1 cellular context compared by ENCODE assay signal in the genomic region with DNA sequence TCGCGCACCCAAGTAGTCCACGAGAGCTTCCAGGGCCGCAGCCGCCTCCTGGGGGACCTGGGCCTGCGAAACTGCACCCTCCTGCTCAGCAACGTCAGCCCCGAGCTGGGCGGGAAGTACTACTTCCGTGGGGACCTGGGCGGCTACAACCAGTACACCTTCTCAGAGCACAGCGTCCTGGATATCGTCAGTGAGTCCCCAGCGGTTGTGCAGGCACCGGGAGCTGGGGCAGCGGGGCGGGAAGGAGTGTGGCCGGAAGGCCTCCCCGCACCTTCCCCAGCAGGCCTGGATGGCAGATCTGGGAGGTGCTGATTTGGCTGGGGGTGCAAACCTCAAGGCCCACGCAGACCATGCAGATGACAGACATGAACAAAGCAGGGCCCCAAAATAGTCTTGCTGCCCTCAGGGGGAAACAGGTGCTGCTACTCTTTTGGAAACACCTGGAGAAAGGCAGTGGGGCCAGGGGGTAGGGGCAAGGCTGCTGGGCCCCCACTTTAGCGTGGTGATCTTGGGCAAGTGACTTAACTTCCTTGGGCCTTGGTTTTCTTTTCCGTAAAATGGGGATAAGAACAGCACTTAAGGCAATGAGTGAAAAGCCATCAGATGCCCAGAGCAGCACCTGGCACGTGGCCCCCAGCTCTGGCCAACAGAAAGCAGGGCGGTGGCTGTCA.
TF ChIP-seq lines count a peak whose summit lies in the region.

No MANE protein-coding gene starts in this region.

TF ChIP-seq in GM12878, 131 proteins besides CTCF, POLR2A, EP300 and RAD21 (continues in another document):
- TF ChIP-seq FOXM1 (IDR thresholded peaks at IDR 0.05; ENCODE audit: low read depth, low read length), result peak; percentile 58; the same call in 1 of the 2 replicates
- no peak for TF ChIP-seq PAX8 (IDR thresholded peaks at IDR 0.05)
- TF ChIP-seq RB1 (IDR thresholded peaks at IDR 0.05; ENCODE audit: borderline replicate concordance), result no peak
- TF ChIP-seq TCF7 (IDR thresholded peaks at IDR 0.05; ENCODE audit: borderline replicate concordance), result no peak
- TF ChIP-seq, protein P1, sequence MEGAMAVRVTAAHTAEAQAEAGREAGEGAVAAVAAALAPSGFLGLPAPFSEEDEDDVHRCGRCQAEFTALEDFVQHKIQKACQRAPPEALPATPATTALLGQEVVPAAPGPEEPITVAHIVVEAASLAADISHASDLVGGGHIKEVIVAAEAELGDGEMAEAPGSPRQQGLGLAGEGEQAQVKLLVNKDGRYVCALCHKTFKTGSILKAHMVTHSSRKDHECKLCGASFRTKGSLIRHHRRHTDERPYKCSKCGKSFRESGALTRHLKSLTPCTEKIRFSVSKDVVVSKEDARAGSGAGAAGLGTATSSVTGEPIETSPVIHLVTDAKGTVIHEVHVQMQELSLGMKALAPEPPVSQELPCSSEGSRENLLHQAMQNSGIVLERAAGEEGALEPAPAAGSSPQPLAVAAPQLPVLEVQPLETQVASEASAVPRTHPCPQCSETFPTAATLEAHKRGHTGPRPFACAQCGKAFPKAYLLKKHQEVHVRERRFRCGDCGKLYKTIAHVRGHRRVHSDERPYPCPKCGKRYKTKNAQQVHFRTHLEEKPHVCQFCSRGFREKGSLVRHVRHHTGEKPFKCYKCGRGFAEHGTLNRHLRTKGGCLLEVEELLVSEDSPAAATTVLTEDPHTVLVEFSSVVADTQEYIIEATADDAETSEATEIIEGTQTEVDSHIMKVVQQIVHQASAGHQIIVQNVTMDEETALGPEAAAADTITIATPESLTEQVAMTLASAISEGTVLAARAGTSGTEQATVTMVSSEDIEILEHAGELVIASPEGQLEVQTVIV (IDR thresholded peaks at IDR 0.05; ENCODE audit: borderline replicate concordance, partially characterized antibody), result no peak
- TF ChIP-seq SMARCA5 (IDR thresholded peaks at IDR 0.05), result no peak
- TF ChIP-seq SIX5 (IDR thresholded peaks at IDR 0.05; ENCODE audit: low read depth, low read length, severe bottlenecking), result no peak
- no peak for TF ChIP-seq BHLHE40 (IDR thresholded peaks at IDR 0.05; ENCODE audit: borderline replicate concordance in 1 of 2, low read depth in 2 of 2, low read length in 1 of 2)
- no peak for TF ChIP-seq TARDBP (IDR thresholded peaks at IDR 0.05; ENCODE audit: borderline replicate concordance)
- peak; percentile 85 for TF ChIP-seq RUNX3 (IDR thresholded peaks at IDR 0.05; ENCODE audit: low read length)
- TF ChIP-seq, protein P2, sequence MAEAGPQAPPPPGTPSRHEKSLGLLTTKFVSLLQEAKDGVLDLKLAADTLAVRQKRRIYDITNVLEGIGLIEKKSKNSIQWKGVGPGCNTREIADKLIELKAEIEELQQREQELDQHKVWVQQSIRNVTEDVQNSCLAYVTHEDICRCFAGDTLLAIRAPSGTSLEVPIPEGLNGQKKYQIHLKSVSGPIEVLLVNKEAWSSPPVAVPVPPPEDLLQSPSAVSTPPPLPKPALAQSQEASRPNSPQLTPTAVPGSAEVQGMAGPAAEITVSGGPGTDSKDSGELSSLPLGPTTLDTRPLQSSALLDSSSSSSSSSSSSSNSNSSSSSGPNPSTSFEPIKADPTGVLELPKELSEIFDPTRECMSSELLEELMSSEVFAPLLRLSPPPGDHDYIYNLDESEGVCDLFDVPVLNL (IDR thresholded peaks at IDR 0.05; ENCODE audit: low read depth, low read length), result no peak
- no peak for TF ChIP-seq NKRF (conservative IDR thresholded peaks at IDR 0.05)
- TF ChIP-seq ATF2 (IDR thresholded peaks at IDR 0.05; ENCODE audit: low read length), result no peak
- no peak for TF ChIP-seq CHD4 (IDR thresholded peaks at IDR 0.05)
- TF ChIP-seq MYC (IDR thresholded peaks at IDR 0.05; ENCODE audit: insufficient read depth, insufficient read length, insufficient replicate concordance, low read length, severe bottlenecking), result no peak
- peak; percentile 63 for TF ChIP-seq CBFB (IDR thresholded peaks at IDR 0.05; ENCODE audit: low read depth)
- no peak for TF ChIP-seq POLR2AphosphoS5 (IDR thresholded peaks at IDR 0.05; ENCODE audit: low read length)
- TF ChIP-seq SKIL (IDR thresholded peaks at IDR 0.05; ENCODE audit: low read depth, poor library complexity, severe bottlenecking), result no peak
- TF ChIP-seq CBX5 (IDR thresholded peaks at IDR 0.05; ENCODE audit: low read depth), result no peak
- TF ChIP-seq FOXK2 (IDR thresholded peaks at IDR 0.05), result no peak
- TF ChIP-seq USF2 (IDR thresholded peaks at IDR 0.05; ENCODE audit: borderline replicate concordance, low read depth, low read length), result no peak
- no peak for TF ChIP-seq ZBTB4 (CRISPR knock-in tag; IDR thresholded peaks at IDR 0.05)
- TF ChIP-seq HDGF (IDR thresholded peaks at IDR 0.05), result peak; percentile 50; the same call in 1 of the 2 replicates
- TF ChIP-seq ZNF592 (IDR thresholded peaks at IDR 0.05), result no peak
- TF ChIP-seq MLLT1 (IDR thresholded peaks at IDR 0.05), result no peak
- TF ChIP-seq SMAD1 (IDR thresholded peaks at IDR 0.05; ENCODE audit: low read depth, partially characterized antibody), result no peak
- TF ChIP-seq PAX5 (IDR thresholded peaks at IDR 0.05; ENCODE audit: borderline replicate concordance, low read depth, low read length), result no peak
- no peak for TF ChIP-seq SIN3A (IDR thresholded peaks at IDR 0.05; ENCODE audit: low read depth, low read length)
- TF ChIP-seq NR2C2 (IDR thresholded peaks at IDR 0.05; ENCODE audit: borderline replicate concordance, control insufficient read depth, insufficient read length, low read depth), result no peak
- peak; percentile 82 for TF ChIP-seq EED (IDR thresholded peaks at IDR 0.05; ENCODE audit: low read depth)
- no peak for TF ChIP-seq MYB (IDR thresholded peaks at IDR 0.05; ENCODE audit: borderline replicate concordance, low read depth, low read length)
- TF ChIP-seq BACH1 (IDR thresholded peaks at IDR 0.05; ENCODE audit: borderline replicate concordance), result no peak
- TF ChIP-seq USF1 (IDR thresholded peaks at IDR 0.05; ENCODE audit: borderline replicate concordance, extremely low read length, insufficient read depth, low read depth, low read length), result peak; percentile 22
- TF ChIP-seq KLF5 (IDR thresholded peaks at IDR 0.05; ENCODE audit: partially characterized antibody), result no peak
- peak; percentile 24; the same call in 1 of the 2 replicates for TF ChIP-seq NR2F1 (conservative IDR thresholded peaks at IDR 0.05)
